ENCODE assay signal across 26 cellular contexts in genomic region chr14:32667791-32668190, GRCh38.
DNase-seq lines count a peak whose midpoint lies in the region; ATAC-seq, FAIRE-seq and TF ChIP-seq lines count a peak whose summit lies in the region.
"Had no signal": no experiment of that assay in that cellular context is flagged by ENCODE, and none has a peak within 500 bp of the region (broad histone marks: within the 10 kb centered on the region; RNA-seq: fewer than 3 reads in every experiment).

No MANE protein-coding gene starts in this region.

- H3K4me3 ChIP-seq in A549 (no peak overlapping the region), hepatocyte (no peak overlapping the region)
- H3K4me3 ChIP-seq: BLaER1, GM12878 had no signal

- H3K79me2 ChIP-seq in hepatocyte: no peaks in the 10 kb centered on the region

- H3K9me3 ChIP-seq in A549: no peaks in the 10 kb centered on the region
- H3K9me3 ChIP-seq in hepatocyte (ENCODE audit: low read depth): no peaks in the 10 kb centered on the region
- H3K9me3 ChIP-seq: BE2C, BLaER1 had no signal

- H3K4me1 ChIP-seq in A549 (no peaks in the 10 kb centered on the region), hepatocyte (ENCODE audit: insufficient read depth) (no peaks in the 10 kb centered on the region)
- H3K4me1 ChIP-seq: BE2C, BLaER1 had no signal

- TF ChIP-seq POLR2A in A549 (IDR thresholded peaks at IDR 0.05; ENCODE audit: low read length): no peak

- TF ChIP-seq EP300 in A549 (IDR thresholded peaks at IDR 0.05): no peak

- no peaks in the 10 kb centered on the region for H4K20me1 ChIP-seq in hepatocyte (ENCODE audit: insufficient read depth, poor library complexity, severe bottlenecking)
- H4K20me1 ChIP-seq: BLaER1 had no signal

- WGBS in A549 (ENCODE audit: missing lambda C conversion rate): 15% methylated on average over 1 of the region's 1 CpG
- WGBS in hepatocyte (ENCODE audit: low lambda C conversion rate, missing lambda C conversion rate): 75% methylated on average over 1 of the region's 1 CpG

- TF ChIP-seq CTCF in 22Rv1 (IDR thresholded peaks at IDR 0.05): no peak
- TF ChIP-seq CTCF in A549 (IDR thresholded peaks at IDR 0.05): no peak
- no peak for TF ChIP-seq CTCF in VCaP (conservative IDR thresholded peaks at IDR 0.05)
- no peak for TF ChIP-seq CTCF in hepatocyte (IDR thresholded peaks at IDR 0.05; ENCODE audit: poor library complexity)

- H3K9me2 ChIP-seq in hepatocyte (replicated peaks; ENCODE audit: insufficient read depth): no peaks in the 10 kb centered on the region

- no peak for ATAC-seq in A549
- no peak for ATAC-seq in HG02763 (IDR thresholded peaks at IDR 0.05; ENCODE audit: unreplicated experiment)
- ATAC-seq in HG02870 (IDR thresholded peaks at IDR 0.05; ENCODE audit: unreplicated experiment): no peak
- ATAC-seq in HG03135 (IDR thresholded peaks at IDR 0.05; ENCODE audit: unreplicated experiment): no peak
- ATAC-seq: GM12878 had no signal

- FAIRE-seq in A549 (lab: Jason Lieb, UNC): no peak
- FAIRE-seq: GM12878, GM12892, GM18507 had no signal

- H3K27ac ChIP-seq in 22Rv1: peak overlapping the region; percentile 58
- no peak overlapping the region for H3K27ac ChIP-seq in A549
- peak overlapping the region; percentile 16; the same call in 1 of the 2 replicates for H3K27ac ChIP-seq in VCaP
- no peak overlapping the region for H3K27ac ChIP-seq in hepatocyte
- H3K27ac ChIP-seq: BLaER1 had no signal

- no peaks in the 10 kb centered on the region for H3K36me3 ChIP-seq in hepatocyte (replicated peaks; ENCODE audit: insufficient read depth, low read depth)
- H3K36me3 ChIP-seq: BE2C, BLaER1 had no signal

- DNase-seq in A549 (ENCODE audit: low read depth in 1 of 2, low spot score in 1 of 2) (peak in 1 of 2 experiments; percentile 13), NCI-H460 (ENCODE audit: extremely low read depth, low read depth) (peak; percentile 21), hepatocyte (ENCODE audit: low spot score) (no peak)
- DNase-seq: ACHN; BE2C; C1 segment of cervical spinal cord; CD4-positive, alpha-beta memory T cell; CD4-positive, CD25-positive, alpha-beta regulatory T cell; CD8-positive, alpha-beta memory T cell; COR-L47; DMS 273 treated with DMSO at 0.1 percent for 48 hours; DMS153; DMS53; DMS79; DND-41; EL; GDM1 had no signal

- CTCF ChIA-PET in A549 (lab: Yijun Ruan, JAX): no interaction called here

- POLR2A ChIA-PET in A549 (lab: Yijun Ruan, JAX): no interaction called here

- H3K27me3 ChIP-seq in hepatocyte: no peaks in the 10 kb centered on the region
- H3K27me3 ChIP-seq: BE2C, BLaER1 had no signal

- no peak overlapping the region for H3K4me2 ChIP-seq in A549
- no peak overlapping the region for H3K4me2 ChIP-seq in hepatocyte
- H3K4me2 ChIP-seq: BLaER1 had no signal

- TF ChIP-seq RAD21 in A549 (conservative IDR thresholded peaks at IDR 0.05 in 1 of 2, IDR thresholded peaks at IDR 0.05 in 1 of 2): no peak

- no peak overlapping the region for H2AFZ ChIP-seq in hepatocyte

TF ChIP-seq in A549, 52 proteins besides CTCF, POLR2A, EP300 and RAD21:
- TF ChIP-seq BHLHE40 (IDR thresholded peaks at IDR 0.05; ENCODE audit: low read depth, low read length): no peak
- peak; percentile 32; the same call in 1 of the 2 replicates for TF ChIP-seq GATA3 (IDR thresholded peaks at IDR 0.05; ENCODE audit: borderline replicate concordance)

Comparison
In these comparisons a context has a peak if more than half of its experiments do, and no peak if none do; other contexts are left out.
1. H3K27ac ChIP-seq: peak in 22Rv1 (single experiment) and VCaP (single experiment); none in A549 (0 of 2) and hepatocyte (single experiment).